Comparison of ENCODE assay signal across 16 cellular contexts in the genomic region with DNA sequence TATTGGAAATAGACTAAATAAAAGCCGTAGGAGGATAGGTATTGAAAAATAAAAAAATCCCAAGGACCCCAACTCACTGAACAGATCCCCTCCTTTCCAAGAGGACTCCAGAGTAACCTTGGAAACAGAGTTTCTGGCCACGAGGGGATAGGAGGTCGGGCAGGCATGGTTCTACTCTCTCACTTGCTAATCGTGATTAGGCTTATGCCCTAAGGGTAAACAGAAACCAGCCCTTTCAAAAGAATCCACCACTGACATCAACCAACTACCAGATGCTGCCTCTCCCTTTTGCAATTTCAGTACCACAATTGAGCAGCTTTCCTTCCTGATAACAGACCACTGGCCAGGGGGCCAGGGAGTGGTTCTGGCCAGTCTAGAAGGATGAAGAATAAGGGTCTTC.
DNase-seq lines count a peak whose midpoint lies in the region; TF ChIP-seq lines count a peak whose summit lies in the region.
"Had no signal": no experiment of that assay in that cellular context is flagged by ENCODE, and none has a peak within 500 bp of the region (broad histone marks: within the 10 kb centered on the region; RNA-seq: fewer than 3 reads in every experiment).

No MANE protein-coding gene starts in this region.

- H3K9me3 Mint-ChIP-seq in CD14-positive monocyte: peaks cover 0 to 7% (median 0%) of the 10 kb centered on the region in 7 donors

- no peaks in the 10 kb centered on the region for H3K36me3 Mint-ChIP-seq in CD14-positive monocyte

- peaks cover 0 to 8% (median 3%) of the 10 kb centered on the region in 3 donors for H3K27me3 Mint-ChIP-seq in CD14-positive monocyte (ENCODE audit: low read depth in 3 of 3)

- peak in 2 of 3 experiments; percentile 16 to 54 for DNase-seq in NCI-H1417 (lab: John Stamatoyannopoulos, UW)
- DNase-seq in NCI-H1417 treated with DMSO at 0.1 percent for 48 hours (lab: John Stamatoyannopoulos, UW): no peak
- peak; percentile 23 for DNase-seq in NCI-H146 treated with DMSO at 0.1 percent for 48 hours (lab: John Stamatoyannopoulos, UW; ENCODE audit: unreplicated experiment)
- peak; percentile 23 for DNase-seq in SK-MEL-5 (ENCODE audit: low read depth, low spot score)
- DNase-seq in mesenteric fat pad (ENCODE audit: low spot score): peak; percentile 9
- no peak for DNase-seq in stimulated activated CD4-positive, alpha-beta T cell treated with anti-CD3 and anti-CD28 coated beads, Interleukin-2, amount 100 ng/mL, for 48 hours
- no peak for DNase-seq in superior temporal gyrus (ENCODE audit: extremely low spot score)
- DNase-seq in CD14-positive monocyte (ENCODE audit: low spot score): no peak
- DNase-seq: DND-41, GF-D8, KBM-7, NCI-H1092, NCI-H187 treated with DMSO at 0.1 percent for 48 hours, NCI-H524 treated with DMSO at 0.1 percent for 48 hours, Peyer's patch, SHP77 treated with DMSO at 0.1 percent for 48 hours had no signal

- intact Hi-C loops in CD14-positive monocyte (cut with micrococcal nuclease): no loop called here

- no peak overlapping the region for H3K27ac Mint-ChIP-seq in CD14-positive monocyte

- H3K4me1 Mint-ChIP-seq in CD14-positive monocyte: peaks cover 9% of the 10 kb centered on the region

- no peak overlapping the region for H3K4me3 Mint-ChIP-seq in CD14-positive monocyte

- in situ Hi-C loops in SK-MEL-5 (cut with HindIII; ENCODE audit: low pct_unique_long_range_greater_than_20kb, low sequenced_read_pairs): no loop called here

- no peak for TF ChIP-seq CTCF in CD14-positive monocyte (IDR thresholded peaks at IDR 0.05)

Comparison
In these comparisons a context has a peak if more than half of its experiments do, and no peak if none do; other contexts are left out.
1. DNase-seq: peak in NCI-H1417 (2 of 3), NCI-H146 treated with DMSO at 0.1 percent for 48 hours (single experiment), SK-MEL-5 (single experiment) and mesenteric fat pad (single experiment); none in NCI-H1417 treated with DMSO at 0.1 percent for 48 hours (single experiment), stimulated activated CD4-positive, alpha-beta T cell treated with anti-CD3 and anti-CD28 coated beads, Interleukin-2, amount 100 ng/mL, for 48 hours (0 of 2), superior temporal gyrus (single experiment) and CD14-positive monocyte (single experiment).